Comparison of ENCODE assay signal across 8 cellular contexts in genomic region chrX:50813843-50814661, GRCh38. TPM values are rescaled to one million over a fixed set of nuclear protein-coding genes. Genes with fewer than 3 reads are reported as not detected.
DNase-seq lines count a peak whose midpoint lies in the region; ATAC-seq and TF ChIP-seq lines count a peak whose summit lies in the region.

TSS of gene SHROOM4 (minus strand) at chrX:50814194. CDS start at chrX:50814018, 176 bp downstream.

- no peak for TF ChIP-seq POLR2A in thyroid gland (IDR thresholded peaks at IDR 0.05)

- H2BK15ac ChIP-seq in mesendoderm (replicated peaks; ENCODE audit: low read depth), result no peak within 1 kb of the TSS

- no peak within 1 kb of the TSS for H2BK120ac ChIP-seq in mesendoderm (ENCODE audit: low read depth, low read length)

- peak within 1 kb of the TSS; percentile 74 for H3K9ac ChIP-seq in mesendoderm (ENCODE audit: low read length)

- ATAC-seq in stimulated activated naive CD8-positive, alpha-beta T cell treated with anti-CD3 and anti-CD28 coated beads, Interleukin-15, Interleukin-2, amounts not matched to agents 100 U/mL and 50 U/mL, for 24 hours, result no peak
- no peak for ATAC-seq in GM18858 (IDR thresholded peaks at IDR 0.05; ENCODE audit: unreplicated experiment)

- no peak within 1 kb of the TSS for H3K23ac ChIP-seq in mesendoderm (ENCODE audit: low read length)

- H3K4ac ChIP-seq in mesendoderm (ENCODE audit: low read depth, low read length), result no peak within 1 kb of the TSS

- peak within 1 kb of the TSS; percentile 23 for H3K18ac ChIP-seq in mesendoderm (ENCODE audit: low read length)

- no peaks in the 10 kb centered on the region for H3K4me1 Mint-ChIP-seq in stimulated activated naive CD8-positive, alpha-beta T cell treated with anti-CD3 and anti-CD28 coated beads, Interleukin-15, Interleukin-2, amounts not matched to agents 100 ng/mL and 50 ng/mL, for 24 hours (ENCODE audit: low read depth)

- H2AK5ac ChIP-seq in mesendoderm (ENCODE audit: low read length), result no peak within 1 kb of the TSS

- H3K27me3 Mint-ChIP-seq in stimulated activated naive CD8-positive, alpha-beta T cell treated with anti-CD3 and anti-CD28 coated beads, Interleukin-15, Interleukin-2, amounts not matched to agents 100 ng/mL and 50 ng/mL, for 24 hours, result peaks cover 31% of the 10 kb centered on the region

- no peak within 1 kb of the TSS for H2BK5ac ChIP-seq in mesendoderm (ENCODE audit: low read length)

- H3K9me3 Mint-ChIP-seq in stimulated activated naive CD8-positive, alpha-beta T cell treated with anti-CD3 and anti-CD28 coated beads, Interleukin-15, Interleukin-2, amounts not matched to agents 100 ng/mL and 50 ng/mL, for 24 hours, result no peaks in the 10 kb centered on the region

- H3K36me3 ChIP-seq in esophagus (ENCODE audit: control insufficient read depth in 2 of 2, insufficient read depth in 2 of 2, low read length in 1 of 2), result no peaks in the 10 kb centered on the region
- H3K36me3 ChIP-seq in mesendoderm (ENCODE audit: control insufficient read depth, insufficient read depth, low read length), result no peaks in the 10 kb centered on the region
- H3K36me3 ChIP-seq in thyroid gland, result no peaks in the 10 kb centered on the region

- H3K4me2 ChIP-seq in mesendoderm (ENCODE audit: low read length), result peak within 1 kb of the TSS; percentile 61

- H3K4me3 ChIP-seq in esophagus (ENCODE audit: low read depth in 1 of 2, low read length in 2 of 2) (peak within 1 kb of the TSS; percentile 43 to 61), mesendoderm (ENCODE audit: low read length) (peak within 1 kb of the TSS; percentile 55), thyroid gland (replicated peaks in 1 of 3) (peak within 1 kb of the TSS in 2 of 3 donors; percentile 23 to 35)

- no peak for TF ChIP-seq CTCF in thyroid gland (IDR thresholded peaks at IDR 0.05)

- WGBS in esophagus, 2 donors, result 2 to 25% methylated on average over 47 of the region's 47 CpGs
- WGBS in mesendoderm (ENCODE audit: extremely low coverage, insufficient coverage, low lambda C conversion rate), result no CpG with 5 or more reads among the region's 47 CpGs
- WGBS in thyroid gland, 2 donors, result 2 to 4% methylated on average over 22 to 32 of the region's 47 CpGs

- H4K5ac ChIP-seq in mesendoderm (ENCODE audit: low read length), result no peak within 1 kb of the TSS

- no peak within 1 kb of the TSS for H4K8ac ChIP-seq in mesendoderm (ENCODE audit: low read depth, low read length)

- intact Hi-C loops in thyroid gland (cut with DNase I), result no loop called here

- no peaks in the 10 kb centered on the region for H3K79me2 ChIP-seq in mesendoderm (ENCODE audit: control insufficient read depth, insufficient read depth, low read length)

- H3K4me3 Mint-ChIP-seq in stimulated activated naive CD8-positive, alpha-beta T cell treated with anti-CD3 and anti-CD28 coated beads, Interleukin-15, Interleukin-2, amounts not matched to agents 100 ng/mL and 50 ng/mL, for 24 hours, result peak within 1 kb of the TSS; percentile 26

- H3K27me3 ChIP-seq in esophagus (ENCODE audit: control insufficient read depth in 1 of 2, insufficient read depth in 2 of 2, low read length in 2 of 2), result peaks cover 0 to 4% of the 10 kb centered on the region in 2 donors
- H3K27me3 ChIP-seq in mesendoderm (ENCODE audit: insufficient read depth, low read length, poor library complexity), result no peaks in the 10 kb centered on the region
- no peaks in the 10 kb centered on the region for H3K27me3 ChIP-seq in thyroid gland

- H3K79me1 ChIP-seq in mesendoderm (ENCODE audit: low read length), result no peaks in the 10 kb centered on the region

- peaks cover 0 to 8% of the 10 kb centered on the region in 2 donors for H3K9me3 ChIP-seq in esophagus (ENCODE audit: control insufficient read depth in 2 of 2, insufficient read depth in 1 of 2, low read depth in 1 of 2, low read length in 1 of 2)
- no peaks in the 10 kb centered on the region for H3K9me3 ChIP-seq in thyroid gland

- H3K27ac Mint-ChIP-seq in stimulated activated naive CD8-positive, alpha-beta T cell treated with anti-CD3 and anti-CD28 coated beads, Interleukin-15, Interleukin-2, amounts not matched to agents 100 ng/mL and 50 ng/mL, for 24 hours, result no peak within 1 kb of the TSS

- no peaks in the 10 kb centered on the region for H3K36me3 Mint-ChIP-seq in stimulated activated naive CD8-positive, alpha-beta T cell treated with anti-CD3 and anti-CD28 coated beads, Interleukin-15, Interleukin-2, amounts not matched to agents 100 ng/mL and 50 ng/mL, for 24 hours (ENCODE audit: low read depth)

- H3K4me1 ChIP-seq in esophagus (ENCODE audit: control insufficient read depth in 2 of 2, insufficient read depth in 2 of 2, low read length in 1 of 2) (peaks cover 0 to 4% of the 10 kb centered on the region in 2 donors), mesendoderm (ENCODE audit: control insufficient read depth, low read depth, low read length) (no peaks in the 10 kb centered on the region), thyroid gland (no peaks in the 10 kb centered on the region)

- DNase-seq in stimulated activated naive CD8-positive, alpha-beta T cell treated with anti-CD3 and anti-CD28 coated beads, Interleukin-15, Interleukin-2, amounts not matched to agents 100 U/mL and 50 U/mL, for 24 hours, result no peak
- DNase-seq in mesendoderm, result peak; percentile 78
- DNase-seq in thyroid gland, result peak; percentile 35 to 37
- no peak for DNase-seq in activated naive CD4-positive, alpha-beta T cell treated with anti-CD3 and anti-CD28 coated beads, Interleukin-2, amount 50 U/mL, for 16 hours
- no peak for DNase-seq in activated CD4-positive, alpha-beta T cell treated with anti-CD3 and anti-CD28 coated beads for 1 hour

- H3K27ac ChIP-seq in esophagus (ENCODE audit: low read depth in 2 of 2, low read length in 1 of 2), result peak within 1 kb of the TSS; percentile 3 to 25
- H3K27ac ChIP-seq in mesendoderm (ENCODE audit: low read depth, low read length), result peak within 1 kb of the TSS; percentile 28
- no peak within 1 kb of the TSS for H3K27ac ChIP-seq in thyroid gland

- H3K56ac ChIP-seq in mesendoderm (ENCODE audit: low read length), result peak within 1 kb of the TSS; percentile 93

RNA-seq across cellular contexts. Expression of gene SHROOM4, which starts in this region (rescaled TPM):
- polyA plus RNA-seq in esophagus, result 1 to 10 TPM in 1 of 2 donors, under 1 TPM in 1; 0.87 to 1.6 TPM
- polyA plus RNA-seq in mesendoderm (2013, experiment 1 of 2), result 1.3 TPM
- polyA plus RNA-seq in mesendoderm (2013, experiment 2 of 2), result 1.4 TPM
- 10 to 100 TPM in 1 of 4 donors, 1 to 10 TPM in 3; 4.1 to 10.8 (median 6.9) TPM for total RNA-seq in thyroid gland

Comparison
In these comparisons a context has a peak if more than half of its experiments do, and no peak if none do; other contexts are left out.
1. DNase-seq: peak in mesendoderm (single experiment) and thyroid gland (2 of 2); none in stimulated activated naive CD8-positive, alpha-beta T cell treated with anti-CD3 and anti-CD28 coated beads, Interleukin-15, Interleukin-2, amounts not matched to agents 100 U/mL and 50 U/mL, for 24 hours (single experiment), activated naive CD4-positive, alpha-beta T cell treated with anti-CD3 and anti-CD28 coated beads, Interleukin-2, amount 50 U/mL, for 16 hours (single experiment) and activated CD4-positive, alpha-beta T cell treated with anti-CD3 and anti-CD28 coated beads for 1 hour (single experiment).
2. H3K27ac ChIP-seq: peak in esophagus (2 of 2) and mesendoderm (single experiment); none in thyroid gland (0 of 3).
3. Peak in every context shown above with its lines, with median percentiles within 50 percentile points of each other: H3K4me3 ChIP-seq.